ENCODE assay signal across 1 cellular context in the genomic region with DNA sequence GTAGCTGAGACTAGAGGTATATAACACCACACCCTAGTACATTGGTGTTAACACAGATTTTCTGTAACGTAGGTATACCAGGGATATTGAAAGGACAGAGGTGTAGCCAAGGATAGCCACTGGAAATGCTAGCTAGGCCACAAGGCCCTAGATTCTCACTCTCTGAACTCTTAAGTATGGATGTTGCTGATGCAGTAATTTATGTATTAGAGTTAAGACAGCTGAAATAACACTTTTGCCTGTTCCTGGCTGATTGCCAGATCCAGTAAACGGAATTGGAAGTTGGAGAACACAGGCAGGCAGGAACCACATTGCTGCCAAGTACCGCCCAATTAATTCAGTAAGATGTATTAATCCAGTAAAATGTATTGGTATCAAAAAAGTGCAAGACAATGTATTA.
TF ChIP-seq lines count a peak whose summit lies in the region.

No MANE protein-coding gene starts in this region.

TF ChIP-seq in H1, 55 proteins besides CTCF, POLR2A, EP300 and RAD21:
- TF ChIP-seq SIX5 (IDR thresholded peaks at IDR 0.05; ENCODE audit: low read depth, low read length) (no peak), ZNF274 (IDR thresholded peaks at IDR 0.05; ENCODE audit: borderline replicate concordance, extremely low read depth, low read length) (no peak), CEBPB (IDR thresholded peaks at IDR 0.05; ENCODE audit: low read depth, low read length) (no peak), HDAC6 (IDR thresholded peaks at IDR 0.05; ENCODE audit: low read depth, low read length) (no peak), SP2 (IDR thresholded peaks at IDR 0.05; ENCODE audit: low read length) (no peak), NANOG (IDR thresholded peaks at IDR 0.05; ENCODE audit: insufficient read depth, low read depth, low read length, poor library complexity, severe bottlenecking) (no peak), SUZ12 (IDR thresholded peaks at IDR 0.05; ENCODE audit: low read length) (no peak), FOSL1 (IDR thresholded peaks at IDR 0.05; ENCODE audit: insufficient read depth, low read depth, low read length) (no peak), SAP30 (IDR thresholded peaks at IDR 0.05; ENCODE audit: insufficient read depth, insufficient replicate concordance, low read length) (no peak), CBX8 (IDR thresholded peaks at IDR 0.05; ENCODE audit: borderline replicate concordance, low read depth, low read length) (no peak), CBX5 (IDR thresholded peaks at IDR 0.05; ENCODE audit: low read depth, low read length) (no peak), SP4 (IDR thresholded peaks at IDR 0.05; ENCODE audit: low read length) (no peak), NRF1 (IDR thresholded peaks at IDR 0.05; ENCODE audit: low read depth, low read length) (no peak), JUN (IDR thresholded peaks at IDR 0.05; ENCODE audit: low read depth, low read length) (no peak), TCF12 (IDR thresholded peaks at IDR 0.05; ENCODE audit: low read depth, low read length) (no peak), SP1 (IDR thresholded peaks at IDR 0.05; ENCODE audit: low read depth, low read length) (no peak), SIRT6 (IDR thresholded peaks at IDR 0.05; ENCODE audit: low read length) (no peak), POU5F1 (IDR thresholded peaks at IDR 0.05; ENCODE audit: low read depth, low read length) (no peak)
- TF ChIP-seq, protein P1, sequence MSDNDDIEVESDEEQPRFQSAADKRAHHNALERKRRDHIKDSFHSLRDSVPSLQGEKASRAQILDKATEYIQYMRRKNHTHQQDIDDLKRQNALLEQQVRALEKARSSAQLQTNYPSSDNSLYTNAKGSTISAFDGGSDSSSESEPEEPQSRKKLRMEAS (IDR thresholded peaks at IDR 0.05), result no peak
